In genomic region chr17:67218385-67218950, GRCh38 we compare ENCODE assay signal across 18 cellular contexts. TPM values are rescaled to one million over a fixed set of nuclear protein-coding genes. Genes with fewer than 3 reads are reported as not detected.
DNase-seq lines count a peak whose midpoint lies in the region; ATAC-seq and TF ChIP-seq lines count a peak whose summit lies in the region.
"Had no signal": no experiment of that assay in that cellular context is flagged by ENCODE, and none has a peak within 500 bp of the region (broad histone marks: within the 10 kb centered on the region; RNA-seq: fewer than 3 reads in every experiment).

No MANE protein-coding gene starts in this region.

- DNase-seq in SK-N-SH (no peak), kidney epithelial cell (ENCODE audit: low read depth) (peak; percentile 34), NCI-H82 (lab: John Stamatoyannopoulos, UW) (no peak), NCI-H1105 (lab: John Stamatoyannopoulos, UW) (no peak)
- DNase-seq in central memory CD8-positive, alpha-beta T cell (ENCODE audit: low spot score in 2 of 2), result no peak
- DNase-seq: CD4-positive, alpha-beta memory T cell; effector memory CD4-positive, alpha-beta T cell; Karpas-422; NCI-H146; NCI-H510A treated with DMSO at 0.1 percent for 48 hours; occipital lobe; PC-3 had no signal

- no peaks in the 10 kb centered on the region for H3K9me3 ChIP-seq in SK-N-SH

- peaks cover 45% of the 10 kb centered on the region for H3K79me2 ChIP-seq in SK-N-SH (ENCODE audit: insufficient read depth)

- POLR2A ChIA-PET in SK-N-SH (lab: Yijun Ruan, JAX), result no interaction called here

- H3K4me3 ChIP-seq in SK-N-SH (ENCODE audit: low read depth in 2 of 2, low read length in 1 of 2) (no peak overlapping the region), kidney epithelial cell (ENCODE audit: low read depth, low read length) (no peak overlapping the region)

- H3K4me3 Mint-ChIP-seq in central memory CD8-positive, alpha-beta T cell, result no peak overlapping the region
- H3K4me3 Mint-ChIP-seq: CD4-positive, alpha-beta memory T cell; stimulated activated naive CD8-positive, alpha-beta T cell treated with anti-CD3 and anti-CD28 coated beads, Interleukin-15, Interleukin-2, amounts not matched to agents 100 ng/mL and 50 ng/mL, for 24 hours had no signal

- H4K20me1 ChIP-seq in SK-N-SH (ENCODE audit: insufficient read depth), result peaks cover 11% of the 10 kb centered on the region; the same call in 1 of the 2 replicates

- H3K27ac Mint-ChIP-seq in central memory CD8-positive, alpha-beta T cell (ENCODE audit: low read depth), result peak overlapping the region; percentile 29
- H3K27ac Mint-ChIP-seq: activated T-helper 2 cell treated with anti-CD3 and anti-CD28 coated beads, Interferon-gamma antibody, Interleukin-2, Interleukin-4, amounts not matched to agents 10 μg/mL and 5 μg/mL and 100 μg/mL, durations not matched to agents 14 hours and 24 hours and 36 hours; stimulated activated naive CD8-positive, alpha-beta T cell treated with anti-CD3 and anti-CD28 coated beads, Interleukin-15, Interleukin-2, amounts not matched to agents 100 ng/mL and 50 ng/mL, for 24 hours had no signal

- H3K36me3 Mint-ChIP-seq in central memory CD8-positive, alpha-beta T cell (ENCODE audit: insufficient read depth), result peaks cover 12% of the 10 kb centered on the region

- peak overlapping the region in 1 of 2 experiments; percentile 27; a peak in 1 of 4 replicates for H3K27ac ChIP-seq in SK-N-SH (ENCODE audit: low read depth in 2 of 2, low read length in 1 of 2)
- H3K27ac ChIP-seq: 22Rv1 had no signal

- H3K9me3 Mint-ChIP-seq in central memory CD8-positive, alpha-beta T cell, result no peaks in the 10 kb centered on the region
- H3K9me3 Mint-ChIP-seq: activated T-helper 2 cell treated with anti-CD3 and anti-CD28 coated beads, Interferon-gamma antibody, Interleukin-2, Interleukin-4, amounts not matched to agents 10 μg/mL and 5 μg/mL and 100 μg/mL, durations not matched to agents 14 hours and 24 hours and 36 hours; CD4-positive, alpha-beta memory T cell; stimulated activated naive CD8-positive, alpha-beta T cell treated with anti-CD3 and anti-CD28 coated beads, Interleukin-15, Interleukin-2, amounts not matched to agents 100 ng/mL and 50 ng/mL, for 24 hours had no signal

- no peak overlapping the region for H3K4me2 ChIP-seq in SK-N-SH

- no peak for TF ChIP-seq EP300 in SK-N-SH (IDR thresholded peaks at IDR 0.05; ENCODE audit: borderline replicate concordance in 1 of 2, low read depth in 1 of 2, low read length in 1 of 2)

- H3F3A ChIP-seq in SK-N-SH (replicated peaks; ENCODE audit: insufficient read depth), result no peaks in the 10 kb centered on the region

- WGBS in SK-N-SH (ENCODE audit: low lambda C conversion rate), result 97% methylated on average over 4 of the region's 4 CpGs

- peaks cover 21% of the 10 kb centered on the region for H3K4me1 Mint-ChIP-seq in central memory CD8-positive, alpha-beta T cell

- no peaks in the 10 kb centered on the region for H3K9me2 ChIP-seq in SK-N-SH

- H3K9ac ChIP-seq in SK-N-SH, result no peak overlapping the region

- H3K27me3 ChIP-seq in SK-N-SH (ENCODE audit: insufficient read depth) (no peaks in the 10 kb centered on the region), kidney epithelial cell (ENCODE audit: control insufficient read depth, insufficient read depth, low read length) (no peaks in the 10 kb centered on the region)

- peaks cover 14 to 21% of the 10 kb centered on the region in 2 experiments; a peak in 3 of 4 replicates for H3K4me1 ChIP-seq in SK-N-SH (ENCODE audit: control insufficient read depth in 1 of 2, insufficient read depth in 2 of 2, low read depth in 1 of 2, low read length in 1 of 2)

- TF ChIP-seq CTCF in SK-N-SH (IDR thresholded peaks at IDR 0.05) (no peak), kidney epithelial cell (IDR thresholded peaks at IDR 0.05; ENCODE audit: insufficient read depth, low read length, poor library complexity, severe bottlenecking) (no peak)

- ATAC-seq in SK-N-SH treated with all-trans-retinoic acid at 6 μM for 48 hours (no peak), GM18502 (IDR thresholded peaks at IDR 0.05; ENCODE audit: poor library complexity, unreplicated experiment) (no peak), GM18520 (IDR thresholded peaks at IDR 0.05; ENCODE audit: unreplicated experiment) (no peak)
- ATAC-seq in central memory CD8-positive, alpha-beta T cell (replicated peaks; ENCODE audit: extremely low read depth, poor library complexity, severe bottlenecking), result no peak
- ATAC-seq: PC-3 had no signal

- CTCF ChIA-PET in SK-N-SH (lab: Yijun Ruan, JAX), result interaction anchor here (0.7 to 10.9 kb wide), 2 partner anchors 13 to 17 kb away, joined by 3 to 79 read pairs; no protein-coding TSS in a partner anchor

- H2AFZ ChIP-seq in SK-N-SH (ENCODE audit: low read depth), result no peak overlapping the region

- no peak for TF ChIP-seq RAD21 in SK-N-SH (IDR thresholded peaks at IDR 0.05; ENCODE audit: low read length)

- H3K27me3 Mint-ChIP-seq in central memory CD8-positive, alpha-beta T cell, result no peaks in the 10 kb centered on the region
- H3K27me3 Mint-ChIP-seq: CD4-positive, alpha-beta memory T cell; stimulated activated naive CD8-positive, alpha-beta T cell treated with anti-CD3 and anti-CD28 coated beads, Interleukin-15, Interleukin-2, amounts not matched to agents 100 ng/mL and 50 ng/mL, for 24 hours had no signal

- H3K36me3 ChIP-seq in SK-N-SH (replicated peaks in 1 of 2; ENCODE audit: control insufficient read depth in 1 of 2, insufficient read depth in 2 of 2, low read length in 1 of 2) (peaks cover 22 to 41% of the 10 kb centered on the region in 2 experiments), kidney epithelial cell (ENCODE audit: control insufficient read depth, insufficient read depth, low read length) (peaks cover 2% of the 10 kb centered on the region)

TF ChIP-seq in SK-N-SH, 30 proteins besides CTCF, POLR2A, EP300 and RAD21:
- TF ChIP-seq USF1 (IDR thresholded peaks at IDR 0.05; ENCODE audit: borderline replicate concordance, low read depth) (peak; percentile 42; the same call in 1 of the 2 replicates), FOSL2 (IDR thresholded peaks at IDR 0.05; ENCODE audit: borderline replicate concordance, low read depth) (no peak), MAX (IDR thresholded peaks at IDR 0.05; ENCODE audit: low read depth) (no peak)

TF ChIP-seq in SK-N-SH treated with all-trans-retinoic acid at 6 μM for 48 hours, 23 proteins besides CTCF, POLR2A, EP300 and RAD21:
- no peak for TF ChIP-seq CSRNP3 (CRISPR knock-in tag; IDR thresholded peaks at IDR 0.05)

RNA-seq across cellular contexts. Expression of gene HELZ, which starts 26.5 kb away (rescaled TPM):
- 4.3 and 5.8 TPM in 2 replicates for polyA plus RNA-seq in SK-N-SH (2012; rRNA removed)
- 4.9 and 5.2 TPM in 2 replicates for polyA plus RNA-seq in SK-N-SH (2012; cell fraction: cytosol; rRNA removed)
- polyA plus RNA-seq in SK-N-SH (2012; cell fraction: nucleus; rRNA removed), result 5.8 and 9.7 TPM in 2 replicates
- 14.8 and 15.5 TPM in 2 replicates for total RNA-seq in kidney epithelial cell
